In genomic region chr5:149596712-149597111, GRCh38 we compare ENCODE assay signal across 18 cellular contexts. TPM values are rescaled to one million over a fixed set of nuclear protein-coding genes. Genes with fewer than 3 reads are reported as not detected.
A peak's percentile ranks its signal among the peaks of the same experiment; 100 is the strongest.
DNase-seq lines count a peak whose midpoint lies in the region; ATAC-seq and TF ChIP-seq lines count a peak whose summit lies in the region.
"Had no signal": no experiment of that assay in that cellular context is flagged by ENCODE, and none has a peak within 500 bp of the region (broad histone marks: within the 10 kb centered on the region; RNA-seq: fewer than 3 reads in every experiment).

No MANE protein-coding gene starts in this region.

- no peak overlapping the region for H3K4me3 Mint-ChIP-seq in activated CD8-positive, alpha-beta memory T cell treated with anti-CD3 and anti-CD28 coated beads, Interleukin-2, amount 10 ng/mL, durations not matched to agents 7 days and 5 days
- H3K4me3 Mint-ChIP-seq: brain; stimulated activated naive CD8-positive, alpha-beta T cell treated with anti-CD3 and anti-CD28 coated beads, Interleukin-15, amount 100 ng/mL, for 72 hours had no signal

- H3K4me3 ChIP-seq in esophagus muscularis mucosa: no peak overlapping the region
- H3K4me3 ChIP-seq in mucosa of descending colon: no peak overlapping the region
- no peak overlapping the region for H3K4me3 ChIP-seq in vagina
- H3K4me3 ChIP-seq: hepatocyte, right lobe of liver had no signal

- whole genome bisulfite sequencing in esophagus muscularis mucosa: 69% methylated on average over 2 of the region's 2 CpGs

- TF ChIP-seq CTCF in esophagus muscularis mucosa (IDR thresholded peaks at IDR 0.05): no peak
- no peak for TF ChIP-seq CTCF in mucosa of descending colon (IDR thresholded peaks at IDR 0.05)
- no peak for TF ChIP-seq CTCF in vagina (IDR thresholded peaks at IDR 0.05)

- peaks cover 17% of the 10 kb centered on the region for H3K27me3 Mint-ChIP-seq in activated CD8-positive, alpha-beta memory T cell treated with anti-CD3 and anti-CD28 coated beads, Interleukin-2, amount 10 ng/mL, durations not matched to agents 7 days and 5 days
- H3K27me3 Mint-ChIP-seq: stimulated activated naive CD8-positive, alpha-beta T cell treated with anti-CD3 and anti-CD28 coated beads, Interleukin-15, amount 100 ng/mL, for 72 hours had no signal

- H3K4me1 ChIP-seq in esophagus muscularis mucosa (peaks cover 20 to 35% (median 34%) of the 10 kb centered on the region in 4 donors), mucosa of descending colon (ENCODE audit: low read depth) (no peaks in the 10 kb centered on the region), vagina (peaks cover 16% of the 10 kb centered on the region)
- H3K4me1 ChIP-seq: right lobe of liver had no signal

- H3K9me3 Mint-ChIP-seq in activated CD8-positive, alpha-beta memory T cell treated with anti-CD3 and anti-CD28 coated beads, Interleukin-2, amount 10 ng/mL, durations not matched to agents 7 days and 5 days (ENCODE audit: low read depth): no peaks in the 10 kb centered on the region
- H3K9me3 Mint-ChIP-seq: brain; stimulated activated naive CD8-positive, alpha-beta T cell treated with anti-CD3 and anti-CD28 coated beads, Interleukin-15, amount 100 ng/mL, for 72 hours had no signal

- CTCF ChIA-PET in activated CD8-positive, alpha-beta memory T cell treated with anti-CD3 and anti-CD28 coated beads, Interleukin-2, amount 10 ng/mL, durations not matched to agents 7 days and 5 days (lab: Charles Lee): interaction anchor here (0.8 to 1.6 kb wide), 4 partner anchors 22 to 178 kb away, joined by 3 to 4 read pairs (median 3); no protein-coding TSS in a partner anchor

- H3K36me3 ChIP-seq in esophagus muscularis mucosa: peaks cover 0 to 27% (median 22%) of the 10 kb centered on the region in 4 donors
- no peaks in the 10 kb centered on the region for H3K36me3 ChIP-seq in mucosa of descending colon (ENCODE audit: low read depth)
- peaks cover 0 to under 1% of the 10 kb centered on the region in 2 donors for H3K36me3 ChIP-seq in vagina
- H3K36me3 ChIP-seq: right lobe of liver had no signal

- H3K27ac Mint-ChIP-seq in activated CD8-positive, alpha-beta memory T cell treated with anti-CD3 and anti-CD28 coated beads, Interleukin-2, amount 10 ng/mL, durations not matched to agents 7 days and 5 days: no peak overlapping the region
- H3K27ac Mint-ChIP-seq: brain had no signal

- no peaks in the 10 kb centered on the region for H3K4me1 Mint-ChIP-seq in activated CD8-positive, alpha-beta memory T cell treated with anti-CD3 and anti-CD28 coated beads, Interleukin-2, amount 10 ng/mL, durations not matched to agents 7 days and 5 days
- H3K4me1 Mint-ChIP-seq: stimulated activated naive CD8-positive, alpha-beta T cell treated with anti-CD3 and anti-CD28 coated beads, Interleukin-15, amount 100 ng/mL, for 72 hours had no signal

- TF ChIP-seq EP300 in esophagus muscularis mucosa (IDR thresholded peaks at IDR 0.05): no peak

- peak; percentile 9 for DNase-seq in activated CD8-positive, alpha-beta memory T cell treated with anti-CD3 and anti-CD28 coated beads for 24 hours
- DNase-seq in activated CD8-positive, alpha-beta memory T cell treated with anti-CD3 and anti-CD28 coated beads, Interleukin-2, amount 10 ng/mL, durations not matched to agents 7 days and 5 days: no peak
- DNase-seq in esophagus muscularis mucosa (ENCODE audit: extremely low spot score) (no peak), mucosa of descending colon (no peak), vagina (ENCODE audit: extremely low spot score in 2 of 2) (no peak), NCI-H1930 (lab: John Stamatoyannopoulos, UW) (no peak), amniotic stem cell (lab: John Stamatoyannopoulos, UW) (no peak)
- DNase-seq: 8988T; activated CD4-positive, alpha-beta T cell treated with anti-CD3 and anti-CD28 coated beads, Interleukin-2, amount 50 U/mL, for 1 hour; NCI-H1105; NCI-H446; right lobe of liver; stimulated activated naive CD8-positive, alpha-beta T cell treated with anti-CD3 and anti-CD28 coated beads, Interleukin-15, amount 100 ng/mL, for 72 hours; T-helper 1 cell had no signal

- TF ChIP-seq POLR2A in esophagus muscularis mucosa (IDR thresholded peaks at IDR 0.05; ENCODE audit: low read depth): no peak
- TF ChIP-seq POLR2A in vagina (IDR thresholded peaks at IDR 0.05): no peak

- H3K9me3 ChIP-seq in esophagus muscularis mucosa (no peaks in the 10 kb centered on the region), mucosa of descending colon (no peaks in the 10 kb centered on the region), vagina (no peaks in the 10 kb centered on the region)
- H3K9me3 ChIP-seq: right lobe of liver had no signal

- no peaks in the 10 kb centered on the region for H3K36me3 Mint-ChIP-seq in activated CD8-positive, alpha-beta memory T cell treated with anti-CD3 and anti-CD28 coated beads, Interleukin-2, amount 10 ng/mL, durations not matched to agents 7 days and 5 days

- intact Hi-C loops in esophagus muscularis mucosa (cut with DNase I) (loop anchor here (10.0 kb wide), 1 partner anchor 788 kb away; no protein-coding TSS in a partner anchor), mucosa of descending colon (cut with DNase I, micrococcal nuclease) (no loop called here), vagina (cut with DNase I) (no loop called here)

- H3K27ac ChIP-seq in esophagus muscularis mucosa (replicated peaks in 1 of 4) (peak overlapping the region; percentile 11 to 68 (median 34)), vagina (peak overlapping the region; percentile 49)
- H3K27ac ChIP-seq: hepatocyte, right lobe of liver had no signal

- H3K27me3 ChIP-seq in esophagus muscularis mucosa (no peaks in the 10 kb centered on the region), vagina (no peaks in the 10 kb centered on the region)
- H3K27me3 ChIP-seq: hepatocyte, right lobe of liver had no signal

- no peak for ATAC-seq in activated CD8-positive, alpha-beta memory T cell treated with anti-CD3 and anti-CD28 coated beads, Interleukin-2, amount 10 ng/mL, durations not matched to agents 7 days and 5 days
- ATAC-seq in mucosa of descending colon (peak; percentile 79), GM21737 (IDR thresholded peaks at IDR 0.05; ENCODE audit: unreplicated experiment) (no peak)
- ATAC-seq: Panc1; right lobe of liver; stimulated activated naive CD8-positive, alpha-beta T cell treated with anti-CD3 and anti-CD28 coated beads, Interleukin-15, amount 100 ng/mL, for 72 hours had no signal

RNA-seq across cellular contexts. Expression of gene ARHGEF37, which starts 15.4 kb away (rescaled TPM):
- 1 to 10 TPM in 1 of 2 experiments, under 1 TPM in 1; 0.37 to 1.1 TPM for total RNA-seq in activated CD8-positive, alpha-beta memory T cell treated with anti-CD3 and anti-CD28 coated beads, Interleukin-2, amount 10 ng/mL, durations not matched to agents 7 days and 5 days
- 10 to 100 TPM; 11.9 to 22.0 (median 19.5) TPM for total RNA-seq in esophagus muscularis mucosa
- 10 to 100 TPM; 13.4 to 35.0 (median 24.6) TPM for total RNA-seq in mucosa of descending colon
- 17.7 TPM for total RNA-seq in vagina

RNA-seq across cellular contexts. Expression of gene CSNK1A1, which starts 45.5 kb away (rescaled TPM):
- total RNA-seq in activated CD8-positive, alpha-beta memory T cell treated with anti-CD3 and anti-CD28 coated beads, Interleukin-2, amount 10 ng/mL, durations not matched to agents 7 days and 5 days: 100 to 1,000 TPM; 193 to 204 TPM
- total RNA-seq in esophagus muscularis mucosa (100 to 1,000 TPM; 283 to 347 (median 336) TPM), mucosa of descending colon (100 to 1,000 TPM; 200 to 233 (median 224) TPM), vagina (223 TPM)
